Comparison of ENCODE assay signal across 19 cellular contexts in genomic region chr18:50665519-50665918, GRCh38.
"Had no signal": no experiment of that assay in that cellular context is flagged by ENCODE, and none has a peak within 500 bp of the region (broad histone marks: within the 10 kb centered on the region; RNA-seq: fewer than 3 reads in every experiment).

No MANE protein-coding gene starts in this region.

- ATAC-seq: activated CD8-positive, alpha-beta T cell treated with anti-CD3 and anti-CD28 coated beads for 36 hours; activated naive CD4-positive, alpha-beta T cell treated with anti-CD3 and anti-CD28 coated beads, Interleukin-2, amount 50 U/mL, for 72 hours; esophagus mucosa had no signal

- H3K27me3 Mint-ChIP-seq: progenitor cell of endocrine pancreas had no signal

- H3K36me3 ChIP-seq: brain microvascular endothelial cell had no signal

- FAIRE-seq: kidney, TTC549 had no signal

- H3K4me3 Mint-ChIP-seq: activated B cell treated with CpG ODN at 0.5 μM for 24 hours; activated CD8-positive, alpha-beta T cell treated with anti-CD3 and anti-CD28 coated beads for 36 hours; natural killer cell treated with Interleukin-12 subunit alpha and Interleukin-12 subunit beta and Interleukin-15 and Interleukin-18, amount 100 ng/mL, for 72 hours had no signal

- DNase-seq: activated B cell treated with CpG ODN at 0.5 μM for 24 hours; activated CD4-positive, alpha-beta T cell treated with anti-CD3 and anti-CD28 coated beads for 48 hours; activated CD8-positive, alpha-beta T cell treated with anti-CD3 and anti-CD28 coated beads for 36 hours; activated gamma-delta T cell; activated T-cell treated with anti-CD3 and anti-CD28 coated beads, Interleukin-2, amount 50 U/mL, for 48 hours; amniotic stem cell; brain microvascular endothelial cell; hippocampal formation; kidney; mesendoderm; occipital lobe; sigmoid colon; stimulated activated CD4-positive, alpha-beta T cell treated with anti-CD3 and anti-CD28 coated beads, Interleukin-12 subunit alpha, Interleukin-12 subunit beta, amount 100 ng/mL, for 4 hours; stimulated activated CD4-positive, alpha-beta T cell treated with anti-CD3 and anti-CD28 coated beads, Interleukin-2, amount 100 ng/mL, for 24 hours had no signal

- H3K4me3 ChIP-seq: sigmoid colon had no signal

- H3K27me3 ChIP-seq: brain microvascular endothelial cell, sigmoid colon had no signal

- H3K27ac ChIP-seq: brain microvascular endothelial cell, sigmoid colon had no signal

- H3K36me3 Mint-ChIP-seq: activated naive CD4-positive, alpha-beta T cell treated with anti-CD3 and anti-CD28 coated beads, Interleukin-2, amount 50 U/mL, for 72 hours; natural killer cell treated with Interleukin-12 subunit alpha and Interleukin-12 subunit beta and Interleukin-15 and Interleukin-18, amount 100 ng/mL, for 72 hours had no signal

- H3K4me1 Mint-ChIP-seq: activated B cell treated with CpG ODN at 0.5 μM for 24 hours had no signal

- H3K27ac Mint-ChIP-seq: activated B cell treated with CpG ODN at 0.5 μM for 24 hours; activated CD8-positive, alpha-beta T cell treated with anti-CD3 and anti-CD28 coated beads for 36 hours; activated naive CD4-positive, alpha-beta T cell treated with anti-CD3 and anti-CD28 coated beads, Interleukin-2, amount 50 U/mL, for 72 hours; natural killer cell treated with Interleukin-12 subunit alpha and Interleukin-12 subunit beta and Interleukin-15 and Interleukin-18, amount 100 ng/mL, for 72 hours; progenitor cell of endocrine pancreas had no signal
